Comparison of ENCODE assay signal across 3 cellular contexts in the genomic region with DNA sequence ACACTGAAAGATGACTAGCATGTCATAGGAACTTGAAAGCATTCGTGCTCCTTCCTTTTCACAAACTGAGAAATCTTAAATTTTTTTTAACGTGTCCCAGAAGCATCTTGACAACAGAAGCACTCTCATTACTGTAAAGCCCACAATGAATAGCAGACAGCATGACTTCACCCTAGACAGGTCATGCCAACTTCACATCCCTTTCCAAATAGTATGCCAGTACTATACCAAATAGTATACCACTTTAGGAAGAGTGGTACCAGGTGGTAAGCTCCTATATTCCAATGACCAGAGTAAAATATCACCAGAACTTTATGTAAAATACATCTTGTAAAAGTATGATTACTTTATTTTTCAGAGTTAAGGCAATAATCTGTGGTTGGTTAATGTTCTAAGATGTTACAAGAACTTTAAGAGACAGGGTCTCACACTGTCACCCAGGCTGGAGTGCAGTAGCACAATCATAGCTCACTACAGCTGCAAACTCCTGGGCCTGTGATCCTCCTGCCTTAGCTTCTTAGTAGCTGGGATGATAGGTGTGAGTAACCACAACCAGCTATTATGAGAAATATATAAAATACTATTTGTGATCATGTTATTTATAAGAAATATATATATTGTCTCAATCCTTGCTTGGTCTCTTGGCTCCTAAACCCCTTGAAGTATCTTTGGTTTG.
TF ChIP-seq lines count a peak whose summit lies in the region.

No MANE protein-coding gene starts in this region.

TF ChIP-seq in IMR-90, 13 proteins besides CTCF, POLR2A, EP300 and RAD21:
- TF ChIP-seq CHD1 (IDR thresholded peaks at IDR 0.05; ENCODE audit: low read depth, low read length) (no peak), SMC3 (IDR thresholded peaks at IDR 0.05; ENCODE audit: low read depth, low read length) (no peak), MXI1 (IDR thresholded peaks at IDR 0.05; ENCODE audit: borderline replicate concordance, low read depth, low read length) (no peak), RCOR1 (IDR thresholded peaks at IDR 0.05; ENCODE audit: insufficient replicate concordance, low read length) (no peak), RFX5 (IDR thresholded peaks at IDR 0.05; ENCODE audit: low read depth, low read length) (no peak), CEBPB (IDR thresholded peaks at IDR 0.05; ENCODE audit: low read depth, low read length) (no peak), FOS (IDR thresholded peaks at IDR 0.05; ENCODE audit: low read depth, low read length) (no peak), NFE2L2 (IDR thresholded peaks at IDR 0.05; ENCODE audit: low read depth, low read length) (no peak), BHLHE40 (IDR thresholded peaks at IDR 0.05; ENCODE audit: low read depth, low read length) (no peak), MAFK (IDR thresholded peaks at IDR 0.05; ENCODE audit: low read depth, low read length) (no peak), MAZ (IDR thresholded peaks at IDR 0.05; ENCODE audit: borderline replicate concordance, low read depth, low read length) (no peak)
- TF ChIP-seq, protein P1, sequence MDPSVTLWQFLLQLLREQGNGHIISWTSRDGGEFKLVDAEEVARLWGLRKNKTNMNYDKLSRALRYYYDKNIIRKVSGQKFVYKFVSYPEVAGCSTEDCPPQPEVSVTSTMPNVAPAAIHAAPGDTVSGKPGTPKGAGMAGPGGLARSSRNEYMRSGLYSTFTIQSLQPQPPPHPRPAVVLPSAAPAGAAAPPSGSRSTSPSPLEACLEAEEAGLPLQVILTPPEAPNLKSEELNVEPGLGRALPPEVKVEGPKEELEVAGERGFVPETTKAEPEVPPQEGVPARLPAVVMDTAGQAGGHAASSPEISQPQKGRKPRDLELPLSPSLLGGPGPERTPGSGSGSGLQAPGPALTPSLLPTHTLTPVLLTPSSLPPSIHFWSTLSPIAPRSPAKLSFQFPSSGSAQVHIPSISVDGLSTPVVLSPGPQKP (IDR thresholded peaks at IDR 0.05; ENCODE audit: borderline replicate concordance, low read depth, low read length) = no peak
- TF ChIP-seq, protein P2, sequence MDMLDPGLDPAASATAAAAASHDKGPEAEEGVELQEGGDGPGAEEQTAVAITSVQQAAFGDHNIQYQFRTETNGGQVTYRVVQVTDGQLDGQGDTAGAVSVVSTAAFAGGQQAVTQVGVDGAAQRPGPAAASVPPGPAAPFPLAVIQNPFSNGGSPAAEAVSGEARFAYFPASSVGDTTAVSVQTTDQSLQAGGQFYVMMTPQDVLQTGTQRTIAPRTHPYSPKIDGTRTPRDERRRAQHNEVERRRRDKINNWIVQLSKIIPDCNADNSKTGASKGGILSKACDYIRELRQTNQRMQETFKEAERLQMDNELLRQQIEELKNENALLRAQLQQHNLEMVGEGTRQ (IDR thresholded peaks at IDR 0.05; ENCODE audit: low read depth, low read length) = no peak

TF ChIP-seq in K562, 482 proteins besides CTCF, POLR2A, EP300 and RAD21:
- no peak for TF ChIP-seq SNIP1 (IDR thresholded peaks at IDR 0.05; ENCODE audit: low read depth)
- TF ChIP-seq, protein P3, sequence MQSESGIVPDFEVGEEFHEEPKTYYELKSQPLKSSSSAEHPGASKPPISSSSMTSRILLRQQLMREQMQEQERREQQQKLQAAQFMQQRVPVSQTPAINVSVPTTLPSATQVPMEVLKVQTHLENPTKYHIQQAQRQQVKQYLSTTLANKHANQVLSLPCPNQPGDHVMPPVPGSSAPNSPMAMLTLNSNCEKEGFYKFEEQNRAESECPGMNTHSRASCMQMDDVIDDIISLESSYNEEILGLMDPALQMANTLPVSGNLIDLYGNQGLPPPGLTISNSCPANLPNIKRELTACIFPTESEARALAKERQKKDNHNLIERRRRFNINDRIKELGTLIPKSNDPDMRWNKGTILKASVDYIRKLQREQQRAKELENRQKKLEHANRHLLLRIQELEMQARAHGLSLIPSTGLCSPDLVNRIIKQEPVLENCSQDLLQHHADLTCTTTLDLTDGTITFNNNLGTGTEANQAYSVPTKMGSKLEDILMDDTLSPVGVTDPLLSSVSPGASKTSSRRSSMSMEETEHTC (IDR thresholded peaks at IDR 0.05) = no peak
- no peak for TF ChIP-seq KAT2B (IDR thresholded peaks at IDR 0.05; ENCODE audit: low read depth, low read length)
- TF ChIP-seq, protein P4, sequence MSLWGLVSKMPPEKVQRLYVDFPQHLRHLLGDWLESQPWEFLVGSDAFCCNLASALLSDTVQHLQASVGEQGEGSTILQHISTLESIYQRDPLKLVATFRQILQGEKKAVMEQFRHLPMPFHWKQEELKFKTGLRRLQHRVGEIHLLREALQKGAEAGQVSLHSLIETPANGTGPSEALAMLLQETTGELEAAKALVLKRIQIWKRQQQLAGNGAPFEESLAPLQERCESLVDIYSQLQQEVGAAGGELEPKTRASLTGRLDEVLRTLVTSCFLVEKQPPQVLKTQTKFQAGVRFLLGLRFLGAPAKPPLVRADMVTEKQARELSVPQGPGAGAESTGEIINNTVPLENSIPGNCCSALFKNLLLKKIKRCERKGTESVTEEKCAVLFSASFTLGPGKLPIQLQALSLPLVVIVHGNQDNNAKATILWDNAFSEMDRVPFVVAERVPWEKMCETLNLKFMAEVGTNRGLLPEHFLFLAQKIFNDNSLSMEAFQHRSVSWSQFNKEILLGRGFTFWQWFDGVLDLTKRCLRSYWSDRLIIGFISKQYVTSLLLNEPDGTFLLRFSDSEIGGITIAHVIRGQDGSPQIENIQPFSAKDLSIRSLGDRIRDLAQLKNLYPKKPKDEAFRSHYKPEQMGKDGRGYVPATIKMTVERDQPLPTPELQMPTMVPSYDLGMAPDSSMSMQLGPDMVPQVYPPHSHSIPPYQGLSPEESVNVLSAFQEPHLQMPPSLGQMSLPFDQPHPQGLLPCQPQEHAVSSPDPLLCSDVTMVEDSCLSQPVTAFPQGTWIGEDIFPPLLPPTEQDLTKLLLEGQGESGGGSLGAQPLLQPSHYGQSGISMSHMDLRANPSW (CRISPR knock-in tag; IDR thresholded peaks at IDR 0.05) = no peak
- no peak for TF ChIP-seq NR2C2 (CRISPR knock-in tag; IDR thresholded peaks at IDR 0.05)
- no peak for TF ChIP-seq NR2C2 (tag; IDR thresholded peaks at IDR 0.05)
- no peak for TF ChIP-seq TCFL5 (CRISPR knock-in tag; conservative IDR thresholded peaks at IDR 0.05)
- no peak for TF ChIP-seq CHD1 (IDR thresholded peaks at IDR 0.05; ENCODE audit: low read length)
- TF ChIP-seq JUN (IDR thresholded peaks at IDR 0.05; ENCODE audit: borderline replicate concordance, low read depth, low read length) = no peak
- TF ChIP-seq JUN (CRISPR knock-in tag; IDR thresholded peaks at IDR 0.05; ENCODE audit: borderline replicate concordance) = no peak
- no peak for TF ChIP-seq IRF2 (CRISPR knock-in tag; IDR thresholded peaks at IDR 0.05)
- TF ChIP-seq, protein P5, sequence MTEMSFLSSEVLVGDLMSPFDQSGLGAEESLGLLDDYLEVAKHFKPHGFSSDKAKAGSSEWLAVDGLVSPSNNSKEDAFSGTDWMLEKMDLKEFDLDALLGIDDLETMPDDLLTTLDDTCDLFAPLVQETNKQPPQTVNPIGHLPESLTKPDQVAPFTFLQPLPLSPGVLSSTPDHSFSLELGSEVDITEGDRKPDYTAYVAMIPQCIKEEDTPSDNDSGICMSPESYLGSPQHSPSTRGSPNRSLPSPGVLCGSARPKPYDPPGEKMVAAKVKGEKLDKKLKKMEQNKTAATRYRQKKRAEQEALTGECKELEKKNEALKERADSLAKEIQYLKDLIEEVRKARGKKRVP (CRISPR knock-in tag; IDR thresholded peaks at IDR 0.05) = no peak
- no peak for TF ChIP-seq XRCC3 (IDR thresholded peaks at IDR 0.05)
- TF ChIP-seq FOXK1 (CRISPR knock-in tag; IDR thresholded peaks at IDR 0.05; ENCODE audit: borderline replicate concordance) = no peak
- no peak for TF ChIP-seq SMARCE1 (IDR thresholded peaks at IDR 0.05)
- no peak for TF ChIP-seq ARID1B (IDR thresholded peaks at IDR 0.05)
- TF ChIP-seq ZKSCAN8 (CRISPR knock-in tag; IDR thresholded peaks at IDR 0.05) = no peak
- no peak for TF ChIP-seq HLTF (IDR thresholded peaks at IDR 0.05)

TF ChIP-seq in HepG2, 621 proteins besides CTCF, POLR2A, EP300 and RAD21:
- peak; percentile 58; the same call in 1 of the 2 replicates for TF ChIP-seq SSRP1 (CRISPR knock-in tag; IDR thresholded peaks at IDR 0.05)
- TF ChIP-seq POLR2AphosphoS2 (IDR thresholded peaks at IDR 0.05; ENCODE audit: low read depth, low read length) = 0 out of 2 replicates have a peak, but pooled peaks have one; percentile 18
- TF ChIP-seq ONECUT2 (CRISPR knock-in tag; IDR thresholded peaks at IDR 0.05) = no peak
- TF ChIP-seq, protein P6, sequence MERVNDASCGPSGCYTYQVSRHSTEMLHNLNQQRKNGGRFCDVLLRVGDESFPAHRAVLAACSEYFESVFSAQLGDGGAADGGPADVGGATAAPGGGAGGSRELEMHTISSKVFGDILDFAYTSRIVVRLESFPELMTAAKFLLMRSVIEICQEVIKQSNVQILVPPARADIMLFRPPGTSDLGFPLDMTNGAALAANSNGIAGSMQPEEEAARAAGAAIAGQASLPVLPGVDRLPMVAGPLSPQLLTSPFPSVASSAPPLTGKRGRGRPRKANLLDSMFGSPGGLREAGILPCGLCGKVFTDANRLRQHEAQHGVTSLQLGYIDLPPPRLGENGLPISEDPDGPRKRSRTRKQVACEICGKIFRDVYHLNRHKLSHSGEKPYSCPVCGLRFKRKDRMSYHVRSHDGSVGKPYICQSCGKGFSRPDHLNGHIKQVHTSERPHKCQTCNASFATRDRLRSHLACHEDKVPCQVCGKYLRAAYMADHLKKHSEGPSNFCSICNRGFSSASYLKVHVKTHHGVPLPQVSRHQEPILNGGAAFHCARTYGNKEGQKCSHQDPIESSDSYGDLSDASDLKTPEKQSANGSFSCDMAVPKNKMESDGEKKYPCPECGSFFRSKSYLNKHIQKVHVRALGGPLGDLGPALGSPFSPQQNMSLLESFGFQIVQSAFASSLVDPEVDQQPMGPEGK (CRISPR knock-in tag; IDR thresholded peaks at IDR 0.05) = no peak
- 0 out of 2 replicates have a peak, but pooled peaks have one; percentile 90 for TF ChIP-seq PAF1 (CRISPR knock-in tag; IDR thresholded peaks at IDR 0.05)
- TF ChIP-seq ATAD3A (CRISPR knock-in tag; IDR thresholded peaks at IDR 0.05) = no peak
- 0 out of 2 replicates have a peak, but pooled peaks have one; percentile 21 for TF ChIP-seq ZNF615 (CRISPR knock-in tag; IDR thresholded peaks at IDR 0.05; ENCODE audit: borderline replicate concordance)
